In genomic region chr11:80309301-80309700, GRCh38 we compare ENCODE assay signal across 23 cellular contexts.
DNase-seq lines count a peak whose midpoint lies in the region; ATAC-seq, FAIRE-seq and TF ChIP-seq lines count a peak whose summit lies in the region.
"Had no signal": no experiment of that assay in that cellular context is flagged by ENCODE, and none has a peak within 500 bp of the region (broad histone marks: within the 10 kb centered on the region; RNA-seq: fewer than 3 reads in every experiment).

No MANE protein-coding gene starts in this region.

- no peaks in the 10 kb centered on the region for H4K20me1 ChIP-seq in smooth muscle cell (ENCODE audit: low read depth)
- H4K20me1 ChIP-seq: BLaER1 had no signal

- no peaks in the 10 kb centered on the region for H3K36me3 ChIP-seq in smooth muscle cell (ENCODE audit: low read depth)
- H3K36me3 ChIP-seq: BLaER1 had no signal

- DNase-seq in M059J (ENCODE audit: low read depth) (peak; percentile 57), RCC 7860 (ENCODE audit: low spot score) (peak; percentile 10), foreskin keratinocyte (peak in 1 of 2 donors; percentile 49), smooth muscle cell (lab: John Stamatoyannopoulos, UW; ENCODE audit: unreplicated experiment) (no peak), iPS-NIHi11 (ENCODE audit: low spot score) (no peak)
- DNase-seq in activated T-helper 1 cell treated with anti-CD3 and anti-CD28 coated beads, Interleukin-12 subunit alpha, Interleukin-12 subunit beta, Interleukin-2, Interleukin-4 antibody, amounts not matched to agents 30 ng/mL and 10 ng/mL and 1 ng/mL, durations not matched to agents 14 hours and 24 hours and 36 hours (ENCODE audit: low spot score): no peak
- DNase-seq: AML-193; CD4-positive, alpha-beta memory T cell; DMS153; DMS79; GDM1; HCEC 1CT; IMR-90 had no signal

- no peak overlapping the region for H3K27ac Mint-ChIP-seq in activated T-helper 1 cell treated with anti-CD3 and anti-CD28 coated beads, Interleukin-12 subunit alpha, Interleukin-12 subunit beta, Interleukin-2, Interleukin-4 antibody, amounts not matched to agents 30 ng/mL and 10 ng/mL and 1 ng/mL, durations not matched to agents 14 hours and 24 hours and 36 hours
- H3K27ac Mint-ChIP-seq: CD4-positive, alpha-beta memory T cell; GM23338 had no signal

- H3K4me2 ChIP-seq in smooth muscle cell: no peak overlapping the region
- H3K4me2 ChIP-seq: A549, BLaER1, GM23338 had no signal

- no peak overlapping the region for H3K27ac ChIP-seq in foreskin keratinocyte
- peak overlapping the region; percentile 24 for H3K27ac ChIP-seq in smooth muscle cell (ENCODE audit: low read depth)
- H3K27ac ChIP-seq: A549, BLaER1, HL-60 had no signal

- H2AFZ ChIP-seq in smooth muscle cell (ENCODE audit: low read depth): no peak overlapping the region
- H2AFZ ChIP-seq: GM23338 had no signal

- H3K36me3 Mint-ChIP-seq in activated T-helper 1 cell treated with anti-CD3 and anti-CD28 coated beads, Interleukin-12 subunit alpha, Interleukin-12 subunit beta, Interleukin-2, Interleukin-4 antibody, amounts not matched to agents 30 ng/mL and 10 ng/mL and 1 ng/mL, durations not matched to agents 14 hours and 24 hours and 36 hours (ENCODE audit: low read depth): no peaks in the 10 kb centered on the region
- H3K36me3 Mint-ChIP-seq: CD14-positive monocyte had no signal

- TF ChIP-seq CTCF in foreskin keratinocyte (conservative IDR thresholded peaks at IDR 0.05) (no peak), smooth muscle cell (IDR thresholded peaks at IDR 0.05; ENCODE audit: borderline replicate concordance, insufficient read depth, poor library complexity, severe bottlenecking) (no peak)

- no peak overlapping the region for H3K4me3 ChIP-seq in smooth muscle cell
- H3K4me3 ChIP-seq: A549, BLaER1, GM23338 had no signal

- no peak overlapping the region for H3K9ac ChIP-seq in smooth muscle cell (ENCODE audit: low read depth)
- H3K9ac ChIP-seq: BLaER1 had no signal

- H3K27me3 Mint-ChIP-seq in activated T-helper 1 cell treated with anti-CD3 and anti-CD28 coated beads, Interleukin-12 subunit alpha, Interleukin-12 subunit beta, Interleukin-2, Interleukin-4 antibody, amounts not matched to agents 30 ng/mL and 10 ng/mL and 1 ng/mL, durations not matched to agents 14 hours and 24 hours and 36 hours (ENCODE audit: insufficient read depth): no peaks in the 10 kb centered on the region
- H3K27me3 Mint-ChIP-seq: CD4-positive, alpha-beta memory T cell had no signal

- H3K4me3 Mint-ChIP-seq in activated T-helper 1 cell treated with anti-CD3 and anti-CD28 coated beads, Interleukin-12 subunit alpha, Interleukin-12 subunit beta, Interleukin-2, Interleukin-4 antibody, amounts not matched to agents 30 ng/mL and 10 ng/mL and 1 ng/mL, durations not matched to agents 14 hours and 24 hours and 36 hours: no peak overlapping the region
- H3K4me3 Mint-ChIP-seq: CD14-positive monocyte; CD4-positive, alpha-beta memory T cell; GM23338 had no signal

- FAIRE-seq in RCC 7860 (lab: Jason Lieb, UNC): no peak
- FAIRE-seq: A549, GM12892, GM18507, H54, HTR-8/SVneo had no signal

- ATAC-seq in foreskin keratinocyte: peak; percentile 83
- no peak for ATAC-seq in HG03460 (IDR thresholded peaks at IDR 0.05; ENCODE audit: unreplicated experiment)
- ATAC-seq: A549, GM23338 had no signal

- intact Hi-C loops in activated T-helper 1 cell treated with anti-CD3 and anti-CD28 coated beads, Interleukin-12 subunit alpha, Interleukin-12 subunit beta, Interleukin-2, Interleukin-4 antibody, amounts not matched to agents 30 ng/mL and 10 ng/mL and 1 ng/mL, durations not matched to agents 14 hours and 24 hours and 36 hours (cut with micrococcal nuclease): no loop called here

- H3K9me3 Mint-ChIP-seq in activated T-helper 1 cell treated with anti-CD3 and anti-CD28 coated beads, Interleukin-12 subunit alpha, Interleukin-12 subunit beta, Interleukin-2, Interleukin-4 antibody, amounts not matched to agents 30 ng/mL and 10 ng/mL and 1 ng/mL, durations not matched to agents 14 hours and 24 hours and 36 hours: peaks cover 18% of the 10 kb centered on the region

- no peaks in the 10 kb centered on the region for H3K4me1 ChIP-seq in foreskin keratinocyte
- no peaks in the 10 kb centered on the region for H3K4me1 ChIP-seq in smooth muscle cell (ENCODE audit: low read depth)
- H3K4me1 ChIP-seq: A549, BLaER1 had no signal

- H3K27me3 ChIP-seq in foreskin keratinocyte (no peaks in the 10 kb centered on the region), smooth muscle cell (ENCODE audit: low read depth) (no peaks in the 10 kb centered on the region)
- H3K27me3 ChIP-seq: BLaER1 had no signal

- H3F3A ChIP-seq in smooth muscle cell (ENCODE audit: low read depth): no peaks in the 10 kb centered on the region

- no peaks in the 10 kb centered on the region for H3K9me3 ChIP-seq in smooth muscle cell (replicated peaks; ENCODE audit: low read depth)
- H3K9me3 ChIP-seq: A549 had no signal

- no peaks in the 10 kb centered on the region for H3K4me1 Mint-ChIP-seq in activated T-helper 1 cell treated with anti-CD3 and anti-CD28 coated beads, Interleukin-12 subunit alpha, Interleukin-12 subunit beta, Interleukin-2, Interleukin-4 antibody, amounts not matched to agents 30 ng/mL and 10 ng/mL and 1 ng/mL, durations not matched to agents 14 hours and 24 hours and 36 hours (ENCODE audit: low read depth)
- H3K4me1 Mint-ChIP-seq: CD14-positive monocyte; CD4-positive, alpha-beta memory T cell; GM23338 had no signal

- H3K79me2 ChIP-seq in smooth muscle cell (ENCODE audit: low read depth): no peaks in the 10 kb centered on the region

Comparison
In these comparisons a context has a peak if more than half of its experiments do, and no peak if none do; other contexts are left out.
1. DNase-seq: peak in M059J (single experiment) and RCC 7860 (single experiment); none in smooth muscle cell (single experiment), activated T-helper 1 cell treated with anti-CD3 and anti-CD28 coated beads, Interleukin-12 subunit alpha, Interleukin-12 subunit beta, Interleukin-2, Interleukin-4 antibody, amounts not matched to agents 30 ng/mL and 10 ng/mL and 1 ng/mL, durations not matched to agents 14 hours and 24 hours and 36 hours (single experiment) and iPS-NIHi11 (single experiment).